Comparison of ENCODE assay signal across 27 cellular contexts in genomic region chr7:41774966-41775365, GRCh38.
DNase-seq lines count a peak whose midpoint lies in the region; ATAC-seq, FAIRE-seq and TF ChIP-seq lines count a peak whose summit lies in the region.
"Had no signal": no experiment of that assay in that cellular context is flagged by ENCODE, and none has a peak within 500 bp of the region (broad histone marks: within the 10 kb centered on the region; RNA-seq: fewer than 3 reads in every experiment).

No MANE protein-coding gene starts in this region.

- DNase-seq in EL: peak; percentile 76
- peak; percentile 66 for DNase-seq in HTR-8/SVneo (ENCODE audit: insufficient read length, low spot score)
- no peak for DNase-seq in chondrocyte (ENCODE audit: low spot score)
- DNase-seq in trophoblast cell: peak; percentile 53 to 89
- DNase-seq in effector memory CD8-positive, alpha-beta T cell: no peak
- DNase-seq in DMS79 (lab: John Stamatoyannopoulos, UW): no peak
- DNase-seq: CD4-positive, CD25-positive, alpha-beta regulatory T cell; Kasumi-1; MV-4-11; NCI-H1105; NCI-H1436 treated with DMSO at 0.1 percent for 48 hours; NCI-H1930; NCI-H446; NCI-H524 treated with DMSO at 0.1 percent for 48 hours; NCI-H82; SHP77 treated with DMSO at 0.1 percent for 48 hours had no signal

- no peak for FAIRE-seq in HTR-8/SVneo (lab: Jason Lieb, UNC)
- FAIRE-seq: A204.1, D721Med, GM12892, HepG2, K562 had no signal

- H3K4me1 Mint-ChIP-seq in chondrocyte (ENCODE audit: low read depth): peaks cover 10% of the 10 kb centered on the region
- no peaks in the 10 kb centered on the region for H3K4me1 Mint-ChIP-seq in effector memory CD8-positive, alpha-beta T cell (ENCODE audit: low read depth in 2 of 2)

- H2AFZ ChIP-seq in trophoblast cell (ENCODE audit: insufficient read depth, low read length, poor library complexity): no peak overlapping the region

- no peaks in the 10 kb centered on the region for H3K9me3 ChIP-seq in trophoblast cell (ENCODE audit: insufficient read depth, low read depth, low read length)
- H3K9me3 ChIP-seq: BLaER1, HAP-1 had no signal

- peak overlapping the region; percentile 6 for H2BK5ac ChIP-seq in trophoblast cell (ENCODE audit: low read depth, low read length, poor library complexity)

- H3K4me2 ChIP-seq in trophoblast cell (ENCODE audit: low read length): no peak overlapping the region
- H3K4me2 ChIP-seq: BLaER1 had no signal

- H3K36me3 ChIP-seq in trophoblast cell (ENCODE audit: control insufficient read depth in 1 of 2, insufficient read depth in 2 of 2, low read length in 2 of 2): no peaks in the 10 kb centered on the region
- H3K36me3 ChIP-seq: BLaER1, HAP-1 had no signal

- no peaks in the 10 kb centered on the region for H3K9me3 Mint-ChIP-seq in chondrocyte (ENCODE audit: low read depth)
- H3K9me3 Mint-ChIP-seq in effector memory CD8-positive, alpha-beta T cell: peaks cover 0 to 6% of the 10 kb centered on the region in 2 donors

- no peak for ATAC-seq in HG02678 (IDR thresholded peaks at IDR 0.05; ENCODE audit: unreplicated experiment)
- no peak for ATAC-seq in effector memory CD8-positive, alpha-beta T cell (replicated peaks)
- ATAC-seq: HepG2, K562 had no signal

- WGBS in trophoblast cell (ENCODE audit: extremely low coverage, insufficient coverage, insufficient read length): no CpG with 5 or more reads among the region's 11 CpGs

- peak overlapping the region; percentile 51 for H3K27ac Mint-ChIP-seq in chondrocyte (ENCODE audit: unreplicated experiment)
- H3K27ac Mint-ChIP-seq in effector memory CD8-positive, alpha-beta T cell: no peak overlapping the region
- H3K27ac Mint-ChIP-seq: CD4-positive, CD25-positive, alpha-beta regulatory T cell; T-helper 1 cell treated with Interleukin-12 subunit alpha and Interleukin-12 subunit beta and Interleukin-4 antibody, amounts not matched to agents 30 μg/mL and 1 μg/mL, for 36 hours had no signal

- H3K9ac ChIP-seq in trophoblast cell (ENCODE audit: low read length): no peak overlapping the region
- H3K9ac ChIP-seq: BLaER1 had no signal

- H3K79me1 ChIP-seq in trophoblast cell (ENCODE audit: low read length): peaks cover 4% of the 10 kb centered on the region

- H3K27me3 ChIP-seq in trophoblast cell (ENCODE audit: insufficient read depth, low read length): no peaks in the 10 kb centered on the region
- H3K27me3 ChIP-seq: BLaER1 had no signal

- H3K14ac ChIP-seq in trophoblast cell (ENCODE audit: low read length): no peak overlapping the region

- H4K8ac ChIP-seq in trophoblast cell (ENCODE audit: low read depth, low read length): no peak overlapping the region

- no peaks in the 10 kb centered on the region for H3K36me3 Mint-ChIP-seq in chondrocyte (ENCODE audit: low read depth)
- no peaks in the 10 kb centered on the region for H3K36me3 Mint-ChIP-seq in effector memory CD8-positive, alpha-beta T cell (ENCODE audit: insufficient read depth)
- H3K36me3 Mint-ChIP-seq: CD4-positive, CD25-positive, alpha-beta regulatory T cell had no signal

- no peak overlapping the region for H3K4ac ChIP-seq in trophoblast cell (ENCODE audit: low read depth, low read length)

- H3K4me3 Mint-ChIP-seq in chondrocyte (ENCODE audit: unreplicated experiment): no peak overlapping the region
- H3K4me3 Mint-ChIP-seq in effector memory CD8-positive, alpha-beta T cell: no peak overlapping the region
- H3K4me3 Mint-ChIP-seq: CD4-positive, CD25-positive, alpha-beta regulatory T cell; T-helper 1 cell treated with Interleukin-12 subunit alpha and Interleukin-12 subunit beta and Interleukin-4 antibody, amounts not matched to agents 30 μg/mL and 1 μg/mL, for 36 hours had no signal

- H4K91ac ChIP-seq in trophoblast cell (ENCODE audit: low read depth, low read length): no peak overlapping the region

- H4K12ac ChIP-seq in trophoblast cell (ENCODE audit: low read depth, low read length): no peak overlapping the region

- no peak overlapping the region for H3K18ac ChIP-seq in trophoblast cell (ENCODE audit: low read length)

- no peak overlapping the region for H2AK5ac ChIP-seq in trophoblast cell (ENCODE audit: low read length)

- H3K27me3 Mint-ChIP-seq in chondrocyte (ENCODE audit: low read depth): no peaks in the 10 kb centered on the region
- peaks cover 3 to 7% of the 10 kb centered on the region in 2 donors for H3K27me3 Mint-ChIP-seq in effector memory CD8-positive, alpha-beta T cell
- H3K27me3 Mint-ChIP-seq: CD4-positive, CD25-positive, alpha-beta regulatory T cell had no signal

- peak overlapping the region; percentile 8 for H2BK12ac ChIP-seq in trophoblast cell (ENCODE audit: low read length)

- H3K23ac ChIP-seq in trophoblast cell (ENCODE audit: low read length): no peak overlapping the region

- no peak overlapping the region for H3K4me3 ChIP-seq in trophoblast cell (ENCODE audit: low read depth, low read length)
- H3K4me3 ChIP-seq: BLaER1, HAP-1, K562, SK-N-MC had no signal

- no peaks in the 10 kb centered on the region for H3K79me2 ChIP-seq in trophoblast cell (ENCODE audit: control insufficient read depth, insufficient read depth, low read length, poor library complexity)

- peaks cover 7 to 8% of the 10 kb centered on the region in 2 experiments for H3K4me1 ChIP-seq in trophoblast cell (ENCODE audit: control insufficient read depth in 1 of 2, insufficient read depth in 2 of 2, low read length in 2 of 2)
- H3K4me1 ChIP-seq: BLaER1, HAP-1 had no signal

- H3K27ac ChIP-seq in trophoblast cell (ENCODE audit: low read depth, low read length): peak overlapping the region; percentile 66
- H3K27ac ChIP-seq: BLaER1, RWPE1, SK-N-MC had no signal

- TF ChIP-seq CTCF in chondrocyte (IDR thresholded peaks at IDR 0.05): no peak

- H2BK120ac ChIP-seq in trophoblast cell (ENCODE audit: insufficient read depth, low read length, poor library complexity): no peak overlapping the region

Comparison
In these comparisons a context has a peak if more than half of its experiments do, and no peak if none do; other contexts are left out.
1. DNase-seq: peak in EL (single experiment), HTR-8/SVneo (single experiment) and trophoblast cell (2 of 2); none in chondrocyte (single experiment), effector memory CD8-positive, alpha-beta T cell (0 of 3) and DMS79 (single experiment).